1 cellular context compared by ENCODE assay signal in genomic region chr20:49281059-49281912, GRCh38.
TF ChIP-seq lines count a peak whose summit lies in the region.

No MANE protein-coding gene starts in this region.

TF ChIP-seq in HepG2, 621 proteins besides CTCF, POLR2A, EP300 and RAD21 (continued from another document and continues in another):
- TF ChIP-seq, protein P1, sequence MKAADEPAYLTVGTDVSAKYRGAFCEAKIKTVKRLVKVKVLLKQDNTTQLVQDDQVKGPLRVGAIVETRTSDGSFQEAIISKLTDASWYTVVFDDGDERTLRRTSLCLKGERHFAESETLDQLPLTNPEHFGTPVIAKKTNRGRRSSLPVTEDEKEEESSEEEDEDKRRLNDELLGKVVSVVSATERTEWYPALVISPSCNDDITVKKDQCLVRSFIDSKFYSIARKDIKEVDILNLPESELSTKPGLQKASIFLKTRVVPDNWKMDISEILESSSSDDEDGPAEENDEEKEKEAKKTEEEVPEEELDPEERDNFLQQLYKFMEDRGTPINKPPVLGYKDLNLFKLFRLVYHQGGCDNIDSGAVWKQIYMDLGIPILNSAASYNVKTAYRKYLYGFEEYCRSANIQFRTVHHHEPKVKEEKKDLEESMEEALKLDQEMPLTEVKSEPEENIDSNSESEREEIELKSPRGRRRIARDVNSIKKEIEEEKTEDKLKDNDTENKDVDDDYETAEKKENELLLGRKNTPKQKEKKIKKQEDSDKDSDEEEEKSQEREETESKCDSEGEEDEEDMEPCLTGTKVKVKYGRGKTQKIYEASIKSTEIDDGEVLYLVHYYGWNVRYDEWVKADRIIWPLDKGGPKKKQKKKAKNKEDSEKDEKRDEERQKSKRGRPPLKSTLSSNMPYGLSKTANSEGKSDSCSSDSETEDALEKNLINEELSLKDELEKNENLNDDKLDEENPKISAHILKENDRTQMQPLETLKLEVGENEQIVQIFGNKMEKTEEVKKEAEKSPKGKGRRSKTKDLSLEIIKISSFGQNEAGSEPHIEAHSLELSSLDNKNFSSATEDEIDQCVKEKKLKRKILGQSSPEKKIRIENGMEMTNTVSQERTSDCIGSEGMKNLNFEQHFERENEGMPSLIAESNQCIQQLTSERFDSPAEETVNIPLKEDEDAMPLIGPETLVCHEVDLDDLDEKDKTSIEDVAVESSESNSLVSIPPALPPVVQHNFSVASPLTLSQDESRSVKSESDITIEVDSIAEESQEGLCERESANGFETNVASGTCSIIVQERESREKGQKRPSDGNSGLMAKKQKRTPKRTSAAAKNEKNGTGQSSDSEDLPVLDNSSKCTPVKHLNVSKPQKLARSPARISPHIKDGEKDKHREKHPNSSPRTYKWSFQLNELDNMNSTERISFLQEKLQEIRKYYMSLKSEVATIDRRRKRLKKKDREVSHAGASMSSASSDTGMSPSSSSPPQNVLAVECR (CRISPR knock-in tag; IDR thresholded peaks at IDR 0.05; ENCODE audit: borderline replicate concordance) = peak; percentile 69; the same call in 1 of the 2 replicates
- no peak for TF ChIP-seq SRY (CRISPR knock-in tag; IDR thresholded peaks at IDR 0.05)
- peak; percentile 64 for TF ChIP-seq TGIF2 (CRISPR knock-in tag; IDR thresholded peaks at IDR 0.05)
- TF ChIP-seq TBP (CRISPR knock-in tag; IDR thresholded peaks at IDR 0.05) = no peak
- TF ChIP-seq SMARCE1 (IDR thresholded peaks at IDR 0.05; ENCODE audit: borderline replicate concordance) = no peak
- TF ChIP-seq, protein P2, sequence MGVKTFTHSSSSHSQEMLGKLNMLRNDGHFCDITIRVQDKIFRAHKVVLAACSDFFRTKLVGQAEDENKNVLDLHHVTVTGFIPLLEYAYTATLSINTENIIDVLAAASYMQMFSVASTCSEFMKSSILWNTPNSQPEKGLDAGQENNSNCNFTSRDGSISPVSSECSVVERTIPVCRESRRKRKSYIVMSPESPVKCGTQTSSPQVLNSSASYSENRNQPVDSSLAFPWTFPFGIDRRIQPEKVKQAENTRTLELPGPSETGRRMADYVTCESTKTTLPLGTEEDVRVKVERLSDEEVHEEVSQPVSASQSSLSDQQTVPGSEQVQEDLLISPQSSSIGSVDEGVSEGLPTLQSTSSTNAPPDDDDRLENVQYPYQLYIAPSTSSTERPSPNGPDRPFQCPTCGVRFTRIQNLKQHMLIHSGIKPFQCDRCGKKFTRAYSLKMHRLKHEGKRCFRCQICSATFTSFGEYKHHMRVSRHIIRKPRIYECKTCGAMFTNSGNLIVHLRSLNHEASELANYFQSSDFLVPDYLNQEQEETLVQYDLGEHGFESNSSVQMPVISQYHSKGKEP (CRISPR knock-in tag; IDR thresholded peaks at IDR 0.05) = no peak
- TF ChIP-seq MIXL1 (CRISPR knock-in tag; IDR thresholded peaks at IDR 0.05) = no peak; the same call in 1 of the 2 replicates
- no peak for TF ChIP-seq EZH2 (conservative IDR thresholded peaks at IDR 0.05; ENCODE audit: low read depth, low read length)
- TF ChIP-seq SIX1 (CRISPR knock-in tag; IDR thresholded peaks at IDR 0.05; ENCODE audit: borderline replicate concordance) = peak; percentile 6; the same call in 1 of the 2 replicates
- TF ChIP-seq ZNF678 (CRISPR knock-in tag; IDR thresholded peaks at IDR 0.05) = no peak
- no peak for TF ChIP-seq ZNF713 (CRISPR knock-in tag; IDR thresholded peaks at IDR 0.05)
- no peak for TF ChIP-seq ZNF687 (CRISPR knock-in tag; IDR thresholded peaks at IDR 0.05)
- 0 out of 2 replicates have a peak, but pooled peaks have one; percentile 49 for TF ChIP-seq ZNF841 (CRISPR knock-in tag; IDR thresholded peaks at IDR 0.05; ENCODE audit: borderline replicate concordance)
- TF ChIP-seq FOSL2 (CRISPR knock-in tag; IDR thresholded peaks at IDR 0.05) = no peak
- TF ChIP-seq, protein P3, sequence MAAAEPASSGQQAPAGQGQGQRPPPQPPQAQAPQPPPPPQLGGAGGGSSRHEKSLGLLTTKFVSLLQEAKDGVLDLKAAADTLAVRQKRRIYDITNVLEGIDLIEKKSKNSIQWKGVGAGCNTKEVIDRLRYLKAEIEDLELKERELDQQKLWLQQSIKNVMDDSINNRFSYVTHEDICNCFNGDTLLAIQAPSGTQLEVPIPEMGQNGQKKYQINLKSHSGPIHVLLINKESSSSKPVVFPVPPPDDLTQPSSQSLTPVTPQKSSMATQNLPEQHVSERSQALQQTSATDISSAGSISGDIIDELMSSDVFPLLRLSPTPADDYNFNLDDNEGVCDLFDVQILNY (CRISPR knock-in tag; conservative IDR thresholded peaks at IDR 0.05) = no peak
- TF ChIP-seq RFX1 (IDR thresholded peaks at IDR 0.05) = peak; percentile 87
- no peak for TF ChIP-seq ZNF549 (CRISPR knock-in tag; IDR thresholded peaks at IDR 0.05)
- no peak for TF ChIP-seq ZNF644 (CRISPR knock-in tag; IDR thresholded peaks at IDR 0.05; ENCODE audit: low read depth)
- TF ChIP-seq ZNF251 (CRISPR knock-in tag; IDR thresholded peaks at IDR 0.05) = no peak
- no peak for TF ChIP-seq CBX2 (IDR thresholded peaks at IDR 0.05; ENCODE audit: low read depth, low read length)
- no peak for TF ChIP-seq CBX2 (CRISPR knock-in tag; IDR thresholded peaks at IDR 0.05; ENCODE audit: low read depth)
- no peak; the same call in 1 of the 2 replicates for TF ChIP-seq GATAD2A (CRISPR knock-in tag; IDR thresholded peaks at IDR 0.05)
- TF ChIP-seq, protein P4, sequence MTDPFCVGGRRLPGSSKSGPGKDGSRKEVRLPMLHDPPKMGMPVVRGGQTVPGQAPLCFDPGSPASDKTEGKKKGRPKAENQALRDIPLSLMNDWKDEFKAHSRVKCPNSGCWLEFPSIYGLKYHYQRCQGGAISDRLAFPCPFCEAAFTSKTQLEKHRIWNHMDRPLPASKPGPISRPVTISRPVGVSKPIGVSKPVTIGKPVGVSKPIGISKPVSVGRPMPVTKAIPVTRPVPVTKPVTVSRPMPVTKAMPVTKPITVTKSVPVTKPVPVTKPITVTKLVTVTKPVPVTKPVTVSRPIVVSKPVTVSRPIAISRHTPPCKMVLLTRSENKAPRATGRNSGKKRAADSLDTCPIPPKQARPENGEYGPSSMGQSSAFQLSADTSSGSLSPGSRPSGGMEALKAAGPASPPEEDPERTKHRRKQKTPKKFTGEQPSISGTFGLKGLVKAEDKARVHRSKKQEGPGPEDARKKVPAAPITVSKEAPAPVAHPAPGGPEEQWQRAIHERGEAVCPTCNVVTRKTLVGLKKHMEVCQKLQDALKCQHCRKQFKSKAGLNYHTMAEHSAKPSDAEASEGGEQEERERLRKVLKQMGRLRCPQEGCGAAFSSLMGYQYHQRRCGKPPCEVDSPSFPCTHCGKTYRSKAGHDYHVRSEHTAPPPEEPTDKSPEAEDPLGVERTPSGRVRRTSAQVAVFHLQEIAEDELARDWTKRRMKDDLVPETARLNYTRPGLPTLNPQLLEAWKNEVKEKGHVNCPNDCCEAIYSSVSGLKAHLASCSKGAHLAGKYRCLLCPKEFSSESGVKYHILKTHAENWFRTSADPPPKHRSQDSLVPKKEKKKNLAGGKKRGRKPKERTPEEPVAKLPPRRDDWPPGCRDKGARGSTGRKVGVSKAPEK (CRISPR knock-in tag; IDR thresholded peaks at IDR 0.05; ENCODE audit: borderline replicate concordance) = no peak
- TF ChIP-seq ZNF703 (CRISPR knock-in tag; IDR thresholded peaks at IDR 0.05; ENCODE audit: borderline replicate concordance) = no peak
- TF ChIP-seq, protein P5, sequence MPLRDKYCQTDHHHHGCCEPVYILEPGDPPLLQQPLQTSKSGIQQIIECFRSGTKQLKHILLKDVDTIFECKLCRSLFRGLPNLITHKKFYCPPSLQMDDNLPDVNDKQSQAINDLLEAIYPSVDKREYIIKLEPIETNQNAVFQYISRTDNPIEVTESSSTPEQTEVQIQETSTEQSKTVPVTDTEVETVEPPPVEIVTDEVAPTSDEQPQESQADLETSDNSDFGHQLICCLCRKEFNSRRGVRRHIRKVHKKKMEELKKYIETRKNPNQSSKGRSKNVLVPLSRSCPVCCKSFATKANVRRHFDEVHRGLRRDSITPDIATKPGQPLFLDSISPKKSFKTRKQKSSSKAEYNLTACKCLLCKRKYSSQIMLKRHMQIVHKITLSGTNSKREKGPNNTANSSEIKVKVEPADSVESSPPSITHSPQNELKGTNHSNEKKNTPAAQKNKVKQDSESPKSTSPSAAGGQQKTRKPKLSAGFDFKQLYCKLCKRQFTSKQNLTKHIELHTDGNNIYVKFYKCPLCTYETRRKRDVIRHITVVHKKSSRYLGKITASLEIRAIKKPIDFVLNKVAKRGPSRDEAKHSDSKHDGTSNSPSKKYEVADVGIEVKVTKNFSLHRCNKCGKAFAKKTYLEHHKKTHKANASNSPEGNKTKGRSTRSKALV (CRISPR knock-in tag; IDR thresholded peaks at IDR 0.05) = no peak
- peak; percentile 49 for TF ChIP-seq ZGPAT (CRISPR knock-in tag; IDR thresholded peaks at IDR 0.05)
- TF ChIP-seq ZNF256 (CRISPR knock-in tag; conservative IDR thresholded peaks at IDR 0.05) = no peak
- no peak for TF ChIP-seq ZNF883 (CRISPR knock-in tag; IDR thresholded peaks at IDR 0.05; ENCODE audit: not compliant biosample characterization)
- TF ChIP-seq ZNF407 (CRISPR knock-in tag; IDR thresholded peaks at IDR 0.05; ENCODE audit: not compliant biosample characterization) = no peak
